8 cellular contexts compared by ENCODE assay signal in genomic region chr18:14431031-14431503, GRCh38.
DNase-seq lines count a peak whose midpoint lies in the region; TF ChIP-seq lines count a peak whose summit lies in the region.
"Not testable (repeated sequence)": the region's sequence is repeated elsewhere in the genome, so short reads cannot be mapped to it uniquely, and the experiment has no call there.

No MANE protein-coding gene starts in this region.

- H3K36me3 ChIP-seq in HUES6 (ENCODE audit: control insufficient read depth, insufficient read depth, low read length); SK-N-SH (replicated peaks in 1 of 2; ENCODE audit: control insufficient read depth in 1 of 2, insufficient read depth in 2 of 2, low read length in 1 of 2); osteoblast (ENCODE audit: insufficient read depth, low read length): not testable (repeated sequence)

- H3K4me1 ChIP-seq in HUES6 (ENCODE audit: control insufficient read depth, insufficient read depth, low read length); SK-N-SH (ENCODE audit: control insufficient read depth in 1 of 2, insufficient read depth in 2 of 2, low read depth in 1 of 2, low read length in 1 of 2); osteoblast (ENCODE audit: insufficient read depth, low read length): not testable (repeated sequence)

- H3K27ac ChIP-seq in HUES6 (ENCODE audit: low read depth, low read length); SK-N-SH (ENCODE audit: low read depth in 2 of 2, low read length in 1 of 2); osteoblast (ENCODE audit: low read depth, low read length): not testable (repeated sequence)

- WGBS in SK-N-SH (ENCODE audit: low lambda C conversion rate): under 1% methylated on average over 11 of the region's 45 CpGs

- not testable (repeated sequence) for H4K20me1 ChIP-seq in SK-N-SH (ENCODE audit: insufficient read depth); osteoblast (ENCODE audit: insufficient read depth, low read length)

- peaks cover 12% of the 10 kb centered on the region for H3K9me3 Mint-ChIP-seq in activated T-cell treated with anti-CD3 and anti-CD28 coated beads, Interleukin-2, amount 50 U/mL, for 24 hours

- H3K4me3 ChIP-seq in HUES6 (ENCODE audit: low read depth, low read length) (peak overlapping the region; percentile 49), SK-N-SH (ENCODE audit: low read depth in 2 of 2, low read length in 1 of 2) (peak overlapping the region; percentile 41 to 43; a peak in 3 of 4 replicates), osteoblast (ENCODE audit: insufficient read depth, low read length) (peak overlapping the region; percentile 75)

- not testable (repeated sequence) for H2AFZ ChIP-seq in SK-N-SH (ENCODE audit: low read depth)
- H2AFZ ChIP-seq in osteoblast (ENCODE audit: low read length): peak overlapping the region; percentile 81

- not testable (repeated sequence) for H3K4me1 Mint-ChIP-seq in activated T-cell treated with anti-CD3 and anti-CD28 coated beads, Interleukin-2, amount 50 U/mL, for 24 hours (ENCODE audit: low read depth)

- H3K9me2 ChIP-seq in SK-N-SH: not testable (repeated sequence)

- TF ChIP-seq EP300 in SK-N-SH (IDR thresholded peaks at IDR 0.05; ENCODE audit: borderline replicate concordance in 1 of 2, low read depth in 1 of 2, low read length in 1 of 2): not testable (repeated sequence)

- H3F3A ChIP-seq in SK-N-SH (replicated peaks; ENCODE audit: insufficient read depth): not testable (repeated sequence)

- not testable (repeated sequence) for TF ChIP-seq RAD21 in SK-N-SH (IDR thresholded peaks at IDR 0.05; ENCODE audit: low read length)

- H3K9ac ChIP-seq in HUES6 (ENCODE audit: low read length); SK-N-SH: not testable (repeated sequence)

- H3K4me2 ChIP-seq in SK-N-SH (peak overlapping the region; percentile 78), osteoblast (ENCODE audit: insufficient read depth, low read length) (peak overlapping the region; percentile 65)

- not testable (repeated sequence) for H3K36me3 Mint-ChIP-seq in activated T-cell treated with anti-CD3 and anti-CD28 coated beads, Interleukin-2, amount 50 U/mL, for 24 hours (ENCODE audit: low read depth)

- POLR2A ChIA-PET in SK-N-SH (lab: Yijun Ruan, JAX): not testable (repeated sequence)

- CTCF ChIA-PET in SK-N-SH (lab: Yijun Ruan, JAX): not testable (repeated sequence)

- TF ChIP-seq CTCF in AG09319 (IDR thresholded peaks at IDR 0.05; ENCODE audit: low read depth, low read length); SK-N-SH (IDR thresholded peaks at IDR 0.05); osteoblast (IDR thresholded peaks at IDR 0.05; ENCODE audit: extremely low read depth, low read depth, low read length): not testable (repeated sequence)

- H3K27ac Mint-ChIP-seq in activated T-cell treated with anti-CD3 and anti-CD28 coated beads, Interleukin-2, amount 50 U/mL, for 24 hours: not testable (repeated sequence)

- not testable (repeated sequence) for H3K27me3 ChIP-seq in HUES6 (ENCODE audit: control insufficient read depth, insufficient read depth, low read length); SK-N-SH (ENCODE audit: insufficient read depth); osteoblast (ENCODE audit: insufficient read depth, low read length)

- not testable (repeated sequence) for H3K9me3 ChIP-seq in HUES6 (ENCODE audit: control insufficient read depth, insufficient read depth, low read depth, low read length); SK-N-SH; osteoblast (ENCODE audit: low read depth, low read length)

- H3K27me3 Mint-ChIP-seq in activated T-cell treated with anti-CD3 and anti-CD28 coated beads, Interleukin-2, amount 50 U/mL, for 24 hours: not testable (repeated sequence)

- not testable (repeated sequence) for H3K79me2 ChIP-seq in SK-N-SH (ENCODE audit: insufficient read depth); osteoblast (ENCODE audit: insufficient read depth, low read length)

- DNase-seq in AG09319 (ENCODE audit: extremely low read depth, low read depth): peak; percentile 10
- DNase-seq in SK-N-SH: peak; percentile 27
- peak; percentile 77 for DNase-seq in activated T-cell treated with anti-CD3 and anti-CD28 coated beads, Interleukin-2, amount 50 U/mL, for 24 hours
- peak; percentile 15 to 29 for DNase-seq in cerebellar nuclear complex (lab: John Stamatoyannopoulos, UW)
- peak; percentile 20 for DNase-seq in iPS DF 19.7 (ENCODE audit: low read depth, low spot score)
- DNase-seq in osteoblast (ENCODE audit: insufficient read length, low spot score, missing footprints): peak; percentile 89
- peak; percentile 9 for DNase-seq in stimulated activated CD8-positive, alpha-beta memory T cell treated with anti-CD3 and anti-CD28 coated beads, Interleukin-15, amount 100 ng/mL, for 24 hours (ENCODE audit: low read depth)

- peak overlapping the region; percentile 81 for H3K4me3 Mint-ChIP-seq in activated T-cell treated with anti-CD3 and anti-CD28 coated beads, Interleukin-2, amount 50 U/mL, for 24 hours

Comparison
In these comparisons a context has a peak if more than half of its experiments do, and no peak if none do; other contexts are left out.
1. DNase-seq: peak in every context shown above with its lines; median percentile 89 in osteoblast; 77 in activated T-cell treated with anti-CD3 and anti-CD28 coated beads, Interleukin-2, amount 50 U/mL, for 24 hours; 27 in SK-N-SH; 22 in cerebellar nuclear complex; 20 in iPS DF 19.7; 10 in AG09319; 9 in stimulated activated CD8-positive, alpha-beta memory T cell treated with anti-CD3 and anti-CD28 coated beads, Interleukin-15, amount 100 ng/mL, for 24 hours.